ENCODE assay signal across 8 cellular contexts in genomic region chr19:10388957-10389356, GRCh38. TPM values are rescaled to one million over a fixed set of nuclear protein-coding genes. Genes with fewer than 3 reads are reported as not detected.
DNase-seq lines count a peak whose midpoint lies in the region; ATAC-seq and TF ChIP-seq lines count a peak whose summit lies in the region.

No MANE protein-coding gene starts in this region.

- peak; percentile 91 for TF ChIP-seq CTCF in progenitor cell of endocrine pancreas (IDR thresholded peaks at IDR 0.05; ENCODE audit: unreplicated experiment)
- peak; percentile 76 to 94 (median 89) for TF ChIP-seq CTCF in vagina (IDR thresholded peaks at IDR 0.05)

- no peak for ATAC-seq in GM19328 (IDR thresholded peaks at IDR 0.05; ENCODE audit: unreplicated experiment)

- H3K27ac ChIP-seq in vagina, result no peak overlapping the region

- H3K27me3 ChIP-seq in vagina, result no peaks in the 10 kb centered on the region

- intact Hi-C loops in head of caudate nucleus (cut with DNase I) (loop anchor here (2.0 to 10.0 kb wide), 2 partner anchors 54 to 120 kb away; partner anchors contain the start of genes ICAM3 and RAVER1), vagina (cut with DNase I) (loop anchor here (5.0 kb wide), 1 partner anchor 62 kb away; no protein-coding TSS in a partner anchor)

- no peak for TF ChIP-seq POLR2A in vagina (IDR thresholded peaks at IDR 0.05)

- H3K4me3 Mint-ChIP-seq in activated naive CD4-positive, alpha-beta T cell treated with anti-CD3 and anti-CD28 coated beads, Interleukin-2, amount 10 ng/mL, durations not matched to agents 7 days and 5 days, result no peak overlapping the region
- H3K4me3 Mint-ChIP-seq in progenitor cell of endocrine pancreas (ENCODE audit: low read depth), result no peak overlapping the region

- no peaks in the 10 kb centered on the region for H3K4me1 Mint-ChIP-seq in activated naive CD4-positive, alpha-beta T cell treated with anti-CD3 and anti-CD28 coated beads, Interleukin-2, amount 10 ng/mL, durations not matched to agents 7 days and 5 days
- H3K4me1 Mint-ChIP-seq in progenitor cell of endocrine pancreas (ENCODE audit: low read depth), result no peaks in the 10 kb centered on the region

- H3K27me3 Mint-ChIP-seq in activated naive CD4-positive, alpha-beta T cell treated with anti-CD3 and anti-CD28 coated beads, Interleukin-2, amount 10 ng/mL, durations not matched to agents 7 days and 5 days, result peaks cover 9% of the 10 kb centered on the region
- H3K27me3 Mint-ChIP-seq in progenitor cell of endocrine pancreas, result no peaks in the 10 kb centered on the region

- no peaks in the 10 kb centered on the region for H3K9me3 Mint-ChIP-seq in activated naive CD4-positive, alpha-beta T cell treated with anti-CD3 and anti-CD28 coated beads, Interleukin-2, amount 10 ng/mL, durations not matched to agents 7 days and 5 days
- no peaks in the 10 kb centered on the region for H3K9me3 Mint-ChIP-seq in progenitor cell of endocrine pancreas (ENCODE audit: low read depth)

- DNase-seq in G401 (ENCODE audit: low spot score) (peak; percentile 86), NCI-H1048 (lab: John Stamatoyannopoulos, UW) (peak; percentile 67), SKM-1 (lab: John Stamatoyannopoulos, UW; ENCODE audit: unreplicated experiment) (peak; percentile 54), head of caudate nucleus (peak; percentile 69 to 96 (median 91)), progenitor cell of endocrine pancreas (ENCODE audit: low spot score, unreplicated experiment) (peak; percentile 87), vagina (ENCODE audit: extremely low spot score in 2 of 2) (no peak)
- DNase-seq in activated naive CD4-positive, alpha-beta T cell treated with anti-CD3 and anti-CD28 coated beads, Interleukin-2, amount 10 ng/mL, durations not matched to agents 7 days and 5 days, result peak; percentile 87

- peaks cover 0 to 28% of the 10 kb centered on the region in 2 donors for H3K36me3 ChIP-seq in vagina

- H3K27ac Mint-ChIP-seq in activated naive CD4-positive, alpha-beta T cell treated with anti-CD3 and anti-CD28 coated beads, Interleukin-2, amount 10 ng/mL, durations not matched to agents 7 days and 5 days, result peak overlapping the region; percentile 12
- H3K27ac Mint-ChIP-seq in progenitor cell of endocrine pancreas, result no peak overlapping the region

- no peaks in the 10 kb centered on the region for H3K4me1 ChIP-seq in vagina

- peaks cover 15% of the 10 kb centered on the region for H3K36me3 Mint-ChIP-seq in activated naive CD4-positive, alpha-beta T cell treated with anti-CD3 and anti-CD28 coated beads, Interleukin-2, amount 10 ng/mL, durations not matched to agents 7 days and 5 days
- peaks cover 10% of the 10 kb centered on the region for H3K36me3 Mint-ChIP-seq in progenitor cell of endocrine pancreas (ENCODE audit: insufficient read depth)

- H3K4me3 ChIP-seq in vagina, result no peak overlapping the region

- in situ Hi-C loops in G401 (cut with HindIII; ENCODE audit: low sequenced_read_pairs), result no loop called here

- no peaks in the 10 kb centered on the region for H3K9me3 ChIP-seq in vagina

- CTCF ChIA-PET in activated naive CD4-positive, alpha-beta T cell treated with anti-CD3 and anti-CD28 coated beads, Interleukin-2, amount 10 ng/mL, durations not matched to agents 7 days and 5 days (lab: Charles Lee), result interaction anchor here (0.7 to 5.7 kb wide), 30 partner anchors 8 to 457 kb away, joined by 3 to 140 read pairs (median 4); partner anchors contain the start of genes ICAM1, ICAM5, MRPL4 and RAVER1

RNA-seq across cellular contexts. Expression of gene TYK2, which starts 8.6 kb away (rescaled TPM):
- 82.0 and 134 TPM in 2 replicates for total RNA-seq in G401 (2014; rRNA removed; shearing (Covaris generic))
- total RNA-seq in progenitor cell of endocrine pancreas (147 and 148 TPM in 2 replicates), vagina (115 TPM)

RNA-seq across cellular contexts. Expression of gene CDC37, which starts 14.4 kb away (rescaled TPM):
- 298 and 319 TPM in 2 replicates for total RNA-seq in G401 (2014; rRNA removed; shearing (Covaris generic))
- total RNA-seq in progenitor cell of endocrine pancreas (148 and 149 TPM in 2 replicates), vagina (112 TPM)

RNA-seq across cellular contexts. Expression of gene PDE4A, which starts 31.4 kb away (rescaled TPM):
- 7.6 and 10.7 TPM in 2 replicates for total RNA-seq in G401 (2014; rRNA removed; shearing (Covaris generic))
- total RNA-seq in progenitor cell of endocrine pancreas, result 0.72 and 0.87 TPM in 2 replicates
- total RNA-seq in vagina, result 16.7 TPM

RNA-seq across cellular contexts. Expression of gene ICAM3, which starts 49.5 kb away (rescaled TPM):
- total RNA-seq in G401 (2014; rRNA removed; shearing (Covaris generic)), result 21.8 and 23.8 TPM in 2 replicates
- 5.1 and 6.3 TPM in 2 replicates for total RNA-seq in progenitor cell of endocrine pancreas
- total RNA-seq in vagina, result 7.9 TPM

RNA-seq across cellular contexts. Expression of gene RAVER1, which starts 55.6 kb away (rescaled TPM):
- 21.8 and 22.7 TPM in 2 replicates for total RNA-seq in G401 (2014; rRNA removed; shearing (Covaris generic))
- total RNA-seq in progenitor cell of endocrine pancreas (50.5 and 53.4 TPM in 2 replicates), vagina (25.5 TPM)

Comparison
In these comparisons a context has a peak if more than half of its experiments do, and no peak if none do; other contexts are left out.
1. DNase-seq: peak in G401 (single experiment), NCI-H1048 (single experiment), SKM-1 (single experiment), activated naive CD4-positive, alpha-beta T cell treated with anti-CD3 and anti-CD28 coated beads, Interleukin-2, amount 10 ng/mL, durations not matched to agents 7 days and 5 days (single experiment), head of caudate nucleus (42 of 42) and progenitor cell of endocrine pancreas (single experiment); none in vagina (0 of 2).